Comparison of ENCODE assay signal across 21 cellular contexts in the genomic region with DNA sequence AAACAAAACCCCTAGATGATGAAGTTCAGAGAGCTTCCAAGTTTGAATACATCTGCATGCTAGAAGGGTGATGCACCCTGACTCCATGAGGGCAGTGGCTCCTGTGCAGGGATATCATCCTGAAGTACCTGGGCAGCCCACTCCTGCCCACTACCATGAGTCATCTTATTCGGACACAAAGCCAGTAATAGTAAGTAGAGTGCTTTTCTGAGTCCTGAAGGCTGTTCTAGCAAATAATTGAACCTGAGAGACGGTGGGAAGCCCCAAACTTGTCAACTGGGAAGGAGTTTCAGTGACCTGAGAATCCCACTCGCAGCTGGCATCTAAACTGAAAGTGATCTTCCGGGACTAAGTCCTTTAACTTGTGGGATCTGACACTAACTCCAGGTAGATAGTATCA.
A peak's percentile ranks its signal among the peaks of the same experiment; 100 is the strongest.
DNase-seq lines count a peak whose midpoint lies in the region; ATAC-seq and TF ChIP-seq lines count a peak whose summit lies in the region.
"Had no signal": no experiment of that assay in that cellular context is flagged by ENCODE, and none has a peak within 500 bp of the region (broad histone marks: within the 10 kb centered on the region; RNA-seq: fewer than 3 reads in every experiment).

No MANE protein-coding gene starts in this region.

- no peak overlapping the region for H3K23ac ChIP-seq in trophoblast cell (ENCODE audit: low read length)

- H3K36me3 ChIP-seq in hepatocyte (replicated peaks; ENCODE audit: insufficient read depth, low read depth) (no peaks in the 10 kb centered on the region), trophoblast cell (ENCODE audit: control insufficient read depth in 1 of 2, insufficient read depth in 2 of 2, low read length in 2 of 2) (peaks cover 0 to 1% of the 10 kb centered on the region in 2 experiments)
- H3K36me3 ChIP-seq: neural progenitor cell had no signal

- TF ChIP-seq CTCF in Calu3 (IDR thresholded peaks at IDR 0.05; ENCODE audit: unreplicated experiment) = no peak
- TF ChIP-seq CTCF in hepatocyte (IDR thresholded peaks at IDR 0.05; ENCODE audit: poor library complexity) = no peak

- peak overlapping the region; percentile 16 for H4K91ac ChIP-seq in trophoblast cell (ENCODE audit: low read depth, low read length)

- no peak overlapping the region for H4K8ac ChIP-seq in trophoblast cell (ENCODE audit: low read depth, low read length)

- peak overlapping the region; percentile 67 for H3K4me2 ChIP-seq in hepatocyte
- no peak overlapping the region for H3K4me2 ChIP-seq in trophoblast cell (ENCODE audit: low read length)
- H3K4me2 ChIP-seq: neural progenitor cell had no signal

- H3K4ac ChIP-seq in trophoblast cell (ENCODE audit: low read depth, low read length) = no peak overlapping the region

- no peak for DNase-seq in Calu3
- DNase-seq in NCI-H748 treated with DMSO at 0.1 percent for 48 hours (lab: John Stamatoyannopoulos, UW) = peak; percentile 35
- no peak for DNase-seq in hepatocyte (ENCODE audit: low spot score)
- DNase-seq in trophoblast cell = peak; percentile 54 to 57
- DNase-seq in midbrain (lab: John Stamatoyannopoulos, UW) = no peak
- DNase-seq in caudate nucleus (lab: John Stamatoyannopoulos, UW) = no peak
- no peak for DNase-seq in activated CD4-positive, CD25-positive, alpha-beta regulatory T cell (lab: John Stamatoyannopoulos, UW)
- DNase-seq: activated naive CD8-positive, alpha-beta T cell treated with anti-CD3 and anti-CD28 coated beads, Interleukin-2, amount 50 U/mL, for 24 hours; CD8-positive, alpha-beta memory T cell; erythroblast; foreskin melanocyte; mucosa of descending colon; NCI-H1694; NCI-H2227 treated with DMSO at 0.1 percent for 48 hours; substantia nigra; T1000 had no signal

- intact Hi-C loops in Calu3 (cut with micrococcal nuclease; ENCODE audit: unreplicated experiment) = no loop called here

- peaks cover 4% of the 10 kb centered on the region for H3K9me3 Mint-ChIP-seq in Calu3 (ENCODE audit: low read depth, unreplicated experiment)
- H3K9me3 Mint-ChIP-seq: neural progenitor cell had no signal

- no peaks in the 10 kb centered on the region for H3K27me3 Mint-ChIP-seq in Calu3 (ENCODE audit: unreplicated experiment)
- H3K27me3 Mint-ChIP-seq: activated T-helper 17 cell treated with anti-CD3 and anti-CD28 coated beads, Interleukin-2, amount 50 U/mL, for 72 hours had no signal

- CTCF ChIA-PET in Calu3 (lab: Charles Lee) = interaction anchor here (1.2 kb wide), 1 partner anchor 30 kb away, joined by 7 read pairs; no protein-coding TSS in a partner anchor

- no peaks in the 10 kb centered on the region for H4K20me1 ChIP-seq in hepatocyte (ENCODE audit: insufficient read depth, poor library complexity, severe bottlenecking)

- peaks cover 7% of the 10 kb centered on the region for H3K36me3 Mint-ChIP-seq in Calu3 (ENCODE audit: insufficient read depth, unreplicated experiment)
- H3K36me3 Mint-ChIP-seq: CD8-positive, alpha-beta memory T cell; neural progenitor cell had no signal

- H2AK5ac ChIP-seq in trophoblast cell (ENCODE audit: low read length) = no peak overlapping the region

- H3K18ac ChIP-seq in trophoblast cell (ENCODE audit: low read length) = no peak overlapping the region

- peaks cover 23% of the 10 kb centered on the region for H3K4me1 Mint-ChIP-seq in Calu3 (ENCODE audit: low read depth, unreplicated experiment)
- H3K4me1 Mint-ChIP-seq: activated naive CD8-positive, alpha-beta T cell treated with anti-CD3 and anti-CD28 coated beads, Interleukin-2, amount 50 U/mL, for 24 hours; activated T-helper 17 cell treated with anti-CD3 and anti-CD28 coated beads, Interleukin-2, amount 50 U/mL, for 72 hours; CD8-positive, alpha-beta memory T cell; neural progenitor cell had no signal

- peak overlapping the region; percentile 67 for H3K27ac ChIP-seq in hepatocyte
- H3K27ac ChIP-seq in trophoblast cell (ENCODE audit: low read depth, low read length) = no peak overlapping the region
- no peak overlapping the region for H3K27ac ChIP-seq in caudate nucleus (ENCODE audit: low read depth, low read length)
- H3K27ac ChIP-seq: neural progenitor cell had no signal

- peaks cover 32% of the 10 kb centered on the region for H3K4me1 ChIP-seq in hepatocyte (ENCODE audit: insufficient read depth)
- H3K4me1 ChIP-seq in trophoblast cell (ENCODE audit: control insufficient read depth in 1 of 2, insufficient read depth in 2 of 2, low read length in 2 of 2) = peaks cover 0 to 6% of the 10 kb centered on the region in 2 experiments
- H3K4me1 ChIP-seq: neural progenitor cell had no signal

- H3K4me3 ChIP-seq in hepatocyte (no peak overlapping the region), trophoblast cell (ENCODE audit: low read depth, low read length) (no peak overlapping the region)
- H3K4me3 ChIP-seq: mucosa of descending colon, neural progenitor cell had no signal

- no peaks in the 10 kb centered on the region for H3K9me2 ChIP-seq in hepatocyte (replicated peaks; ENCODE audit: insufficient read depth)

- WGBS in hepatocyte (ENCODE audit: low lambda C conversion rate, missing lambda C conversion rate) = 35% methylated on average over 4 of the region's 4 CpGs
- no CpG with 5 or more reads among the region's 4 CpGs for WGBS in trophoblast cell (ENCODE audit: extremely low coverage, insufficient coverage, insufficient read length)

- H3K79me1 ChIP-seq in trophoblast cell (ENCODE audit: low read length) = peaks cover 2% of the 10 kb centered on the region

- H3K4me3 Mint-ChIP-seq in Calu3 (ENCODE audit: low read depth, unreplicated experiment) = peak overlapping the region; percentile 58
- H3K4me3 Mint-ChIP-seq: activated naive CD8-positive, alpha-beta T cell treated with anti-CD3 and anti-CD28 coated beads, Interleukin-2, amount 50 U/mL, for 24 hours; activated T-helper 17 cell treated with anti-CD3 and anti-CD28 coated beads, Interleukin-2, amount 50 U/mL, for 72 hours; CD8-positive, alpha-beta memory T cell; dendritic cell treated with granulocyte-macrophage colony-stimulating factor and Interleukin-4, amounts not matched to agents 40 ng/mL and 50 ng/mL, for 4 days; neural progenitor cell had no signal

- H3K27me3 ChIP-seq in hepatocyte = no peaks in the 10 kb centered on the region
- no peaks in the 10 kb centered on the region for H3K27me3 ChIP-seq in trophoblast cell (ENCODE audit: insufficient read depth, low read length)
- H3K27me3 ChIP-seq: neural progenitor cell had no signal

- peak overlapping the region; percentile 6 for H2AFZ ChIP-seq in hepatocyte
- H2AFZ ChIP-seq in trophoblast cell (ENCODE audit: insufficient read depth, low read length, poor library complexity) = no peak overlapping the region
- H2AFZ ChIP-seq: neural progenitor cell had no signal

- no peak for ATAC-seq in HG02759 (IDR thresholded peaks at IDR 0.05; ENCODE audit: unreplicated experiment)
- ATAC-seq: activated naive CD8-positive, alpha-beta T cell treated with anti-CD3 and anti-CD28 coated beads, Interleukin-2, amount 50 U/mL, for 24 hours; activated T-helper 17 cell treated with anti-CD3 and anti-CD28 coated beads, Interleukin-2, amount 50 U/mL, for 72 hours; SK-N-SH treated with all-trans-retinoic acid at 6 μM for 48 hours had no signal

- peak overlapping the region; percentile 52 for H2BK12ac ChIP-seq in trophoblast cell (ENCODE audit: low read length)

- H3K9ac ChIP-seq in trophoblast cell (ENCODE audit: low read length) = no peak overlapping the region
- H3K9ac ChIP-seq: neural progenitor cell had no signal

- H4K12ac ChIP-seq in trophoblast cell (ENCODE audit: low read depth, low read length) = no peak overlapping the region

- H3K9me3 ChIP-seq in hepatocyte (ENCODE audit: low read depth) (peaks cover 4% of the 10 kb centered on the region), trophoblast cell (ENCODE audit: insufficient read depth, low read depth, low read length) (no peaks in the 10 kb centered on the region)
- H3K9me3 ChIP-seq: mucosa of descending colon had no signal

- no peak overlapping the region for H2BK120ac ChIP-seq in trophoblast cell (ENCODE audit: insufficient read depth, low read length, poor library complexity)

- H3K14ac ChIP-seq in trophoblast cell (ENCODE audit: low read length) = no peak overlapping the region

- H3K79me2 ChIP-seq in hepatocyte (no peaks in the 10 kb centered on the region), trophoblast cell (ENCODE audit: control insufficient read depth, insufficient read depth, low read length, poor library complexity) (no peaks in the 10 kb centered on the region)

- no peak overlapping the region for H2BK5ac ChIP-seq in trophoblast cell (ENCODE audit: low read depth, low read length, poor library complexity)

- peak overlapping the region; percentile 27 for H3K27ac Mint-ChIP-seq in Calu3 (ENCODE audit: unreplicated experiment)
- H3K27ac Mint-ChIP-seq: activated naive CD8-positive, alpha-beta T cell treated with anti-CD3 and anti-CD28 coated beads, Interleukin-2, amount 50 U/mL, for 24 hours; activated T-helper 17 cell treated with anti-CD3 and anti-CD28 coated beads, Interleukin-2, amount 50 U/mL, for 72 hours; CD8-positive, alpha-beta memory T cell; dendritic cell treated with granulocyte-macrophage colony-stimulating factor and Interleukin-4, amounts not matched to agents 40 ng/mL and 50 ng/mL, for 4 days; neural progenitor cell had no signal

- BruUV-seq in Calu3 (replicated peaks; lab: Mats Ljungman, UMichigan) = no TSS peak

Comparison
In these comparisons a context has a peak if more than half of its experiments do, and no peak if none do; other contexts are left out.
1. DNase-seq: peak in NCI-H748 treated with DMSO at 0.1 percent for 48 hours (single experiment) and trophoblast cell (2 of 2); none in Calu3 (single experiment), hepatocyte (single experiment), midbrain (single experiment), caudate nucleus (0 of 61) and activated CD4-positive, CD25-positive, alpha-beta regulatory T cell (0 of 4).